8 cellular contexts compared by ENCODE assay signal in genomic region chr1:207964195-207964966, GRCh38. TPM values are rescaled to one million over a fixed set of nuclear protein-coding genes. Genes with fewer than 3 reads are reported as not detected.
A peak's percentile ranks its signal among the peaks of the same experiment; 100 is the strongest.
DNase-seq lines count a peak whose midpoint lies in the region; ATAC-seq and TF ChIP-seq lines count a peak whose summit lies in the region.

No MANE protein-coding gene starts in this region.

- H3K4me3 ChIP-seq in HCT116 (replicated peaks in 1 of 2; ENCODE audit: low read depth in 1 of 2, low read length in 2 of 2) (peak overlapping the region; percentile 37 to 56; a peak in 3 of 4 replicates), skeletal muscle tissue (ENCODE audit: low read length in 3 of 3) (peak overlapping the region; percentile 59 to 80 (median 79))

- no peaks in the 10 kb centered on the region for H3K79me2 ChIP-seq in HCT116 (ENCODE audit: insufficient read depth, low read length)

- no peak for TF ChIP-seq POLR2A in HCT116 (IDR thresholded peaks at IDR 0.05; ENCODE audit: borderline replicate concordance, extremely low read depth, insufficient read depth, insufficient read length)

- H3K9me3 ChIP-seq in HCT116 (ENCODE audit: control insufficient read depth in 1 of 2, insufficient read depth in 1 of 2, low read depth in 1 of 2, low read length in 2 of 2) (no peaks in the 10 kb centered on the region), skeletal muscle tissue (ENCODE audit: control insufficient read depth in 3 of 3, low read length in 3 of 3) (no peaks in the 10 kb centered on the region)

- H3K9me3 Mint-ChIP-seq in activated naive CD8-positive, alpha-beta T cell treated with anti-CD3 and anti-CD28 coated beads for 36 hours: no peaks in the 10 kb centered on the region

- H3K27me3 ChIP-seq in HCT116 (ENCODE audit: insufficient read depth, low read length): no peaks in the 10 kb centered on the region
- no peaks in the 10 kb centered on the region for H3K27me3 ChIP-seq in skeletal muscle tissue (ENCODE audit: control insufficient read depth in 3 of 3, insufficient read depth in 3 of 3, low read length in 3 of 3)

- peak overlapping the region; percentile 88 for H3K4me2 ChIP-seq in HCT116 (ENCODE audit: low read length)

- H3K4me1 ChIP-seq in HCT116 (ENCODE audit: control insufficient read depth in 1 of 2, insufficient read depth in 2 of 2, low read length in 2 of 2): peaks cover 7 to 13% of the 10 kb centered on the region in 2 experiments; a peak in 3 of 4 replicates
- H3K4me1 ChIP-seq in skeletal muscle tissue (ENCODE audit: control insufficient read depth in 3 of 3, insufficient read depth in 3 of 3, low read length in 3 of 3): peaks cover 40 to 46% (median 46%) of the 10 kb centered on the region in 3 donors

- no peaks in the 10 kb centered on the region for H3K9me2 ChIP-seq in HCT116 (ENCODE audit: insufficient read depth)

- H3K36me3 Mint-ChIP-seq in activated naive CD8-positive, alpha-beta T cell treated with anti-CD3 and anti-CD28 coated beads for 36 hours: no peaks in the 10 kb centered on the region

- no TSS peak for BruUV-seq in HCT116 (replicated peaks; lab: Mats Ljungman, UMichigan)

- RAD21 ChIA-PET in HCT116 (lab: Charles Lee; ENCODE audit: low non-redundant PET in 1 of 2, low total read pairs in 2 of 2, uncharacterized antibody in 2 of 2, unreplicated experiment in 2 of 2): interaction anchor here in 1 of 2 experiments (1.4 kb wide), 1 partner anchor 135 kb away, joined by 4 read pairs; no protein-coding TSS in a partner anchor

- no peak overlapping the region for H3K27ac Mint-ChIP-seq in activated naive CD8-positive, alpha-beta T cell treated with anti-CD3 and anti-CD28 coated beads for 36 hours

- H3K27me3 Mint-ChIP-seq in activated naive CD8-positive, alpha-beta T cell treated with anti-CD3 and anti-CD28 coated beads for 36 hours: peaks cover 23% of the 10 kb centered on the region

- intact Hi-C loops in HCT116 (cut with micrococcal nuclease): no loop called here

- H2AFZ ChIP-seq in HCT116 (ENCODE audit: low read depth, low read length, poor library complexity, severe bottlenecking): peak overlapping the region; percentile 88

- no peak for TF ChIP-seq CTCF in HCT116 (IDR thresholded peaks at IDR 0.05 in 2 of 3, conservative IDR thresholded peaks at IDR 0.05 in 1 of 3; ENCODE audit: borderline replicate concordance in 1 of 3, insufficient read depth in 1 of 3, low read depth in 2 of 3, low read length in 2 of 3)

- H3K27ac ChIP-seq in HCT116 (ENCODE audit: low read depth, low read length) (peak overlapping the region; percentile 23; the same call in 1 of the 2 replicates), skeletal muscle tissue (ENCODE audit: low read depth, low read length) (peak overlapping the region; percentile 85)

- H3K4me1 Mint-ChIP-seq in activated naive CD8-positive, alpha-beta T cell treated with anti-CD3 and anti-CD28 coated beads for 36 hours: peaks cover 7% of the 10 kb centered on the region

- CTCF ChIA-PET in HCT116 (lab: Charles Lee): interaction anchor here (1.0 to 3.6 kb wide), 6 partner anchors 67 to 167 kb away, joined by 3 to 69 read pairs (median 10); no protein-coding TSS in a partner anchor

- DNase-seq in HCT116 (ENCODE audit: low read depth, low spot score) (no peak), hepatic stellate cell (ENCODE audit: low spot score) (peak; percentile 59), DMS 273 (lab: John Stamatoyannopoulos, UW; ENCODE audit: unreplicated experiment) (no peak)
- no peak for DNase-seq in activated naive CD8-positive, alpha-beta T cell treated with anti-CD3 and anti-CD28 coated beads for 36 hours
- DNase-seq in stimulated activated CD8-positive, alpha-beta memory T cell treated with anti-CD3 and anti-CD28 coated beads, Interleukin-4, amount 100 ng/mL, for 48 hours: no peak
- no peak for DNase-seq in stimulated activated naive CD4-positive, alpha-beta T cell treated with Interleukin-2 at 50 U/mL for 16 hours (lab: John Stamatoyannopoulos, UW)

- H3K9ac ChIP-seq in HCT116 (ENCODE audit: low read length) (peak overlapping the region; percentile 51), skeletal muscle tissue (ENCODE audit: low read depth in 1 of 3, low read length in 3 of 3) (peak overlapping the region; percentile 71 to 91 (median 81))

- POLR2A ChIA-PET in HCT116 (lab: Charles Lee): no interaction called here

- ATAC-seq in HCT116: no peak
- ATAC-seq in HG03159 (IDR thresholded peaks at IDR 0.05; ENCODE audit: unreplicated experiment): no peak

- H4K20me1 ChIP-seq in HCT116 (ENCODE audit: insufficient read depth): no peaks in the 10 kb centered on the region

- peak overlapping the region; percentile 8 for H3K4me3 Mint-ChIP-seq in activated naive CD8-positive, alpha-beta T cell treated with anti-CD3 and anti-CD28 coated beads for 36 hours

- no peaks in the 10 kb centered on the region for H3K36me3 ChIP-seq in HCT116 (ENCODE audit: control insufficient read depth in 1 of 2, insufficient read depth in 2 of 2, low read length in 2 of 2)
- H3K36me3 ChIP-seq in skeletal muscle tissue (ENCODE audit: control insufficient read depth in 3 of 3, insufficient read depth in 3 of 3, low read length in 3 of 3): no peaks in the 10 kb centered on the region

- TF ChIP-seq RAD21 in HCT116 (IDR thresholded peaks at IDR 0.05; ENCODE audit: low read depth): no peak

TF ChIP-seq in HCT116, 20 proteins besides CTCF, POLR2A, EP300 and RAD21:
- TF ChIP-seq MAX (IDR thresholded peaks at IDR 0.05): no peak
- no peak for TF ChIP-seq EGR1 (IDR thresholded peaks at IDR 0.05; ENCODE audit: low read depth)
- TF ChIP-seq CEBPB (IDR thresholded peaks at IDR 0.05; ENCODE audit: low read depth): no peak
- TF ChIP-seq SRF (IDR thresholded peaks at IDR 0.05; ENCODE audit: low read depth): no peak
- TF ChIP-seq YY1 (IDR thresholded peaks at IDR 0.05; ENCODE audit: extremely low read depth, insufficient replicate concordance, low read depth, low read length): no peak
- TF ChIP-seq ZBTB33 (IDR thresholded peaks at IDR 0.05; ENCODE audit: extremely low read depth, insufficient replicate concordance, low read length): no peak
- no peak for TF ChIP-seq ELF1 (IDR thresholded peaks at IDR 0.05; ENCODE audit: borderline replicate concordance, low read depth)
- no peak for TF ChIP-seq SP1 (IDR thresholded peaks at IDR 0.05; ENCODE audit: low read depth)
- TF ChIP-seq EZH2 (IDR thresholded peaks at IDR 0.05): no peak
TF ChIP-seq in HCT116: peak in this region for 0.

RNA-seq across cellular contexts. Expression of gene CD34, which starts 53.5 kb away (rescaled TPM):
- 0.07 TPM for total RNA-seq in HCT116 (2021; ENCODE audit: unreplicated experiment)
- polyA plus RNA-seq in HCT116 (2012): not detected in 2 replicates
- under 1 TPM in 1 of 2 experiments, not detected in 1; 0.02 TPM for total RNA-seq in activated naive CD8-positive, alpha-beta T cell treated with anti-CD3 and anti-CD28 coated beads for 36 hours
- total RNA-seq in skeletal muscle tissue: 20.9 TPM

Comparison
In these comparisons a context has a peak if more than half of its experiments do, and no peak if none do; other contexts are left out.
1. RNA of gene CD34, which starts 53.5 kb away (total RNA-seq): 20.9 TPM in skeletal muscle tissue (single experiment); 0.02 TPM in activated naive CD8-positive, alpha-beta T cell treated with anti-CD3 and anti-CD28 coated beads for 36 hours and 0.07 TPM in HCT116 (single experiment); every median in the first group is over 10 times any median in the second.